Comparison of ENCODE assay signal across 18 cellular contexts in genomic region chr3:187871204-187871591, GRCh38.
"Had no signal": no experiment of that assay in that cellular context is flagged by ENCODE, and none has a peak within 500 bp of the region (broad histone marks: within the 10 kb centered on the region; RNA-seq: fewer than 3 reads in every experiment).

No MANE protein-coding gene starts in this region.

- H3K27ac ChIP-seq: left ventricle myocardium inferior, lower lobe of right lung, neural progenitor cell, parathyroid adenoma, prostate gland, spleen, thyroid gland, upper lobe of left lung, uterus had no signal

- H3K4me3 Mint-ChIP-seq: immature natural killer cell; memory B cell; natural killer cell treated with Interleukin-12 subunit alpha and Interleukin-12 subunit beta and Interleukin-15 and Interleukin-18, amount 100 ng/mL, for 72 hours; neural progenitor cell; stimulated activated memory B cell treated with anti-CD40 and anti-IgM and Interleukin-4, amounts not matched to agents 10 μg/mL and 1 μg/mL and 100 μg/mL, for 72 hours had no signal

- DNase-seq: effector memory CD4-positive, alpha-beta T cell; immature natural killer cell; left cardiac atrium; left ventricle myocardium inferior; lower lobe of right lung; midbrain; retina; spleen; stimulated activated CD4-positive, alpha-beta T cell treated with anti-CD3 and anti-CD28 coated beads, Interleukin-15, amount 100 ng/mL, for 24 hours; thyroid gland; upper lobe of left lung; uterus had no signal

- H3K36me3 ChIP-seq: left ventricle myocardium inferior, lower lobe of right lung, neural progenitor cell, prostate gland, spleen, thyroid gland, upper lobe of left lung, uterus had no signal

- H3K36me3 Mint-ChIP-seq: immature natural killer cell; memory B cell; natural killer cell treated with Interleukin-12 subunit alpha and Interleukin-12 subunit beta and Interleukin-15 and Interleukin-18, amount 100 ng/mL, for 72 hours; neural progenitor cell; stimulated activated memory B cell treated with anti-CD40 and anti-IgM and Interleukin-4, amounts not matched to agents 10 μg/mL and 1 μg/mL and 100 μg/mL, for 72 hours had no signal

- H3K9me3 ChIP-seq: left ventricle myocardium inferior, lower lobe of right lung, prostate gland, spleen, thyroid gland, upper lobe of left lung, uterus had no signal

- H3K4me1 Mint-ChIP-seq: neural progenitor cell had no signal

- H3K4me1 ChIP-seq: left ventricle myocardium inferior, lower lobe of right lung, neural progenitor cell, parathyroid adenoma, prostate gland, spleen, thyroid gland, upper lobe of left lung, uterus had no signal

- H3K27ac Mint-ChIP-seq: memory B cell; natural killer cell treated with Interleukin-12 subunit alpha and Interleukin-12 subunit beta and Interleukin-15 and Interleukin-18, amount 100 ng/mL, for 72 hours; neural progenitor cell had no signal

- H3K27me3 Mint-ChIP-seq: memory B cell; natural killer cell treated with Interleukin-12 subunit alpha and Interleukin-12 subunit beta and Interleukin-15 and Interleukin-18, amount 100 ng/mL, for 72 hours; stimulated activated memory B cell treated with anti-CD40 and anti-IgM and Interleukin-4, amounts not matched to agents 10 μg/mL and 1 μg/mL and 100 μg/mL, for 72 hours had no signal

- H2AFZ ChIP-seq: neural progenitor cell, parathyroid adenoma had no signal

- H3K9ac ChIP-seq: neural progenitor cell, parathyroid adenoma had no signal

- H3K4me2 ChIP-seq: neural progenitor cell had no signal

- H3K9me3 Mint-ChIP-seq: immature natural killer cell; memory B cell; natural killer cell treated with Interleukin-12 subunit alpha and Interleukin-12 subunit beta and Interleukin-15 and Interleukin-18, amount 100 ng/mL, for 72 hours; neural progenitor cell; stimulated activated memory B cell treated with anti-CD40 and anti-IgM and Interleukin-4, amounts not matched to agents 10 μg/mL and 1 μg/mL and 100 μg/mL, for 72 hours had no signal

- H3K27me3 ChIP-seq: neural progenitor cell, spleen, thyroid gland, upper lobe of left lung, uterus had no signal

- H3K4me3 ChIP-seq: left ventricle myocardium inferior, lower lobe of right lung, neural progenitor cell, prostate gland, spleen, thyroid gland, upper lobe of left lung, uterus had no signal
